ENCODE assay signal across 11 cellular contexts in genomic region chr17:46121165-46121764, GRCh38.
DNase-seq lines count a peak whose midpoint lies in the region; ATAC-seq and TF ChIP-seq lines count a peak whose summit lies in the region.
"Had no signal": no experiment of that assay in that cellular context is flagged by ENCODE, and none has a peak within 500 bp of the region (broad histone marks: within the 10 kb centered on the region; RNA-seq: fewer than 3 reads in every experiment).

No MANE protein-coding gene starts in this region.

- CTCF ChIA-PET in activated naive CD4-positive, alpha-beta T cell treated with anti-CD3 and anti-CD28 coated beads, Interleukin-2, amount 10 ng/mL, durations not matched to agents 7 days and 5 days (lab: Charles Lee) = no interaction called here
- CTCF ChIA-PET in WTC11 (lab: Charles Lee) = interaction anchor here (1.2 to 1.9 kb wide), 2 partner anchors 72 to 92 kb away, joined by 3 to 6 read pairs; partner anchors contain the start of gene KANSL1

- no peak for DNase-seq in activated naive CD4-positive, alpha-beta T cell treated with anti-CD3 and anti-CD28 coated beads, Interleukin-2, amount 10 ng/mL, durations not matched to agents 7 days and 5 days
- DNase-seq in activated naive CD4-positive, alpha-beta T cell treated with anti-CD3 and anti-CD28 coated beads, Interleukin-2, amount 50 U/mL, for 16 hours = no peak
- no peak for DNase-seq in WTC11 (ENCODE audit: low spot score)
- no peak for DNase-seq in right atrium auricular region (ENCODE audit: low spot score)
- no peak for DNase-seq in HK-2 (ENCODE audit: unreplicated experiment)
- DNase-seq in occipital lobe (lab: John Stamatoyannopoulos, UW) = no peak
- no peak for DNase-seq in mucosa of gallbladder (ENCODE audit: low spot score)
- DNase-seq: brain microvascular endothelial cell; NK-92 treated with Interleukin-12 subunit alpha and Interleukin-12 subunit beta, amount 100 ng/mL, for 24 hours; stimulated activated CD4-positive, alpha-beta T cell treated with anti-CD3 and anti-CD28 coated beads, Interleukin-2, amount 100 ng/mL, for 24 hours had no signal

- H3K27me3 Mint-ChIP-seq in activated naive CD4-positive, alpha-beta T cell treated with anti-CD3 and anti-CD28 coated beads, Interleukin-2, amount 10 ng/mL, durations not matched to agents 7 days and 5 days = no peaks in the 10 kb centered on the region
- H3K27me3 Mint-ChIP-seq in WTC11 (ENCODE audit: low read depth) = no peaks in the 10 kb centered on the region

- no peak for TF ChIP-seq CTCF in WTC11 (IDR thresholded peaks at IDR 0.05)
- TF ChIP-seq CTCF in right atrium auricular region (IDR thresholded peaks at IDR 0.05) = no peak

- H3K27me3 ChIP-seq in right atrium auricular region = no peaks in the 10 kb centered on the region
- H3K27me3 ChIP-seq: brain microvascular endothelial cell had no signal

- H3K36me3 Mint-ChIP-seq in activated naive CD4-positive, alpha-beta T cell treated with anti-CD3 and anti-CD28 coated beads, Interleukin-2, amount 10 ng/mL, durations not matched to agents 7 days and 5 days = peaks cover 16% of the 10 kb centered on the region
- H3K36me3 Mint-ChIP-seq in WTC11 = no peaks in the 10 kb centered on the region

- H3K4me1 ChIP-seq in right atrium auricular region = peaks cover 0 to 88% of the 10 kb centered on the region in 2 donors

- H3K27ac ChIP-seq in right atrium auricular region = peak overlapping the region; percentile 35 to 58
- H3K27ac ChIP-seq in temporal lobe (ENCODE audit: low read depth, low read length) = peak overlapping the region; percentile 60
- H3K27ac ChIP-seq: brain microvascular endothelial cell had no signal

- no peak overlapping the region for H3K4me3 ChIP-seq in right atrium auricular region

- ATAC-seq in WTC11 = no peak

- no peaks in the 10 kb centered on the region for H3K36me3 ChIP-seq in right atrium auricular region

- no peak overlapping the region for H3K4me3 Mint-ChIP-seq in activated naive CD4-positive, alpha-beta T cell treated with anti-CD3 and anti-CD28 coated beads, Interleukin-2, amount 10 ng/mL, durations not matched to agents 7 days and 5 days
- no peak overlapping the region for H3K4me3 Mint-ChIP-seq in WTC11

- H3K9me3 Mint-ChIP-seq in activated naive CD4-positive, alpha-beta T cell treated with anti-CD3 and anti-CD28 coated beads, Interleukin-2, amount 10 ng/mL, durations not matched to agents 7 days and 5 days = no peaks in the 10 kb centered on the region
- H3K9me3 Mint-ChIP-seq in WTC11 = peaks cover 3% of the 10 kb centered on the region; the same call in 1 of the 2 replicates

- POLR2A ChIA-PET in WTC11 (lab: Charles Lee) = interaction anchor here (0.7 kb wide), 1 partner anchor 21 kb away, joined by 4 read pairs; no protein-coding TSS in a partner anchor

- H3K9me3 ChIP-seq in right atrium auricular region = no peaks in the 10 kb centered on the region

- peaks cover 33% of the 10 kb centered on the region for H3K4me1 Mint-ChIP-seq in activated naive CD4-positive, alpha-beta T cell treated with anti-CD3 and anti-CD28 coated beads, Interleukin-2, amount 10 ng/mL, durations not matched to agents 7 days and 5 days
- H3K4me1 Mint-ChIP-seq in WTC11 = peaks cover 74% of the 10 kb centered on the region

- H3K27ac Mint-ChIP-seq in activated naive CD4-positive, alpha-beta T cell treated with anti-CD3 and anti-CD28 coated beads, Interleukin-2, amount 10 ng/mL, durations not matched to agents 7 days and 5 days = peak overlapping the region; percentile 21
- H3K27ac Mint-ChIP-seq in WTC11 = peak overlapping the region; percentile 51; the same call in 1 of the 2 replicates

TF ChIP-seq in WTC11, 78 proteins besides CTCF, POLR2A, EP300 and RAD21:
- TF ChIP-seq ZNF512 (CRISPR knock-in tag; IDR thresholded peaks at IDR 0.05; ENCODE audit: borderline replicate concordance) (no peak), PREB (CRISPR knock-in tag; IDR thresholded peaks at IDR 0.05; ENCODE audit: borderline replicate concordance) (no peak), ZNF671 (CRISPR knock-in tag; IDR thresholded peaks at IDR 0.05) (no peak), TCF7 (CRISPR knock-in tag; IDR thresholded peaks at IDR 0.05; ENCODE audit: low read depth) (no peak), FOXK1 (CRISPR knock-in tag; IDR thresholded peaks at IDR 0.05) (no peak), PRRX2 (CRISPR knock-in tag; IDR thresholded peaks at IDR 0.05) (no peak), ZSCAN18 (CRISPR knock-in tag; IDR thresholded peaks at IDR 0.05) (no peak), FOXP1 (CRISPR knock-in tag; IDR thresholded peaks at IDR 0.05; ENCODE audit: borderline replicate concordance) (no peak)
